ENCODE assay signal across 1 cellular context in the genomic region with DNA sequence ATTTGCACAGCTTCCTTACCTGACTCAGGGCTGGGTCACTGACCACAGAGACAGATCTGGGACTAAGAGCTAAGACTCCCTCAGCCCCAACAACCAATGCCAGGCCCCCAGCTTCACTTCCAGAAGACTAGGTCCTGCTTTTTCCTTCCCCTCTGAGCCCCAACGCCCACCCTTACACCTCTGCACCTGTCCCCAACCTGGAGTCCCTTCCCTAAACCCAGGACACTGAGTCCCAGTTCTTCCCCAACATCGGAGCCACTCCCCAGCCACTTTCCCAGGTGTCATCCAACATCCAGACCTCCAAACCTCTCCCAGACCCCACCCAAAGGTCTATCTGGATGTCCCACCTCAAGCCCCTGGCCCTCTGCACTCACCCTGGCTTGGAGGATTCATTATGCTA.
TF ChIP-seq lines count a peak whose summit lies in the region.

No MANE protein-coding gene starts in this region.

TF ChIP-seq in WTC11, 78 proteins besides CTCF, POLR2A, EP300 and RAD21 (continued from another document):
- TF ChIP-seq, protein P1, sequence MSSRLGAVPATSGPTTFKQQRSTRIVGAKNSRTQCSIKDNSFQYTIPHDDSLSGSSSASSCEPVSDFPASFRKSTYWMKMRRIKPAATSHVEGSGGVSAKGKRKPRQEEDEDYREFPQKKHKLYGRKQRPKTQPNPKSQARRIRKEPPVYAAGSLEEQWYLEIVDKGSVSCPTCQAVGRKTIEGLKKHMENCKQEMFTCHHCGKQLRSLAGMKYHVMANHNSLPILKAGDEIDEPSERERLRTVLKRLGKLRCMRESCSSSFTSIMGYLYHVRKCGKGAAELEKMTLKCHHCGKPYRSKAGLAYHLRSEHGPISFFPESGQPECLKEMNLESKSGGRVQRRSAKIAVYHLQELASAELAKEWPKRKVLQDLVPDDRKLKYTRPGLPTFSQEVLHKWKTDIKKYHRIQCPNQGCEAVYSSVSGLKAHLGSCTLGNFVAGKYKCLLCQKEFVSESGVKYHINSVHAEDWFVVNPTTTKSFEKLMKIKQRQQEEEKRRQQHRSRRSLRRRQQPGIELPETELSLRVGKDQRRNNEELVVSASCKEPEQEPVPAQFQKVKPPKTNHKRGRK (CRISPR knock-in tag; IDR thresholded peaks at IDR 0.05; ENCODE audit: borderline replicate concordance) = no peak
- TF ChIP-seq, protein P2, sequence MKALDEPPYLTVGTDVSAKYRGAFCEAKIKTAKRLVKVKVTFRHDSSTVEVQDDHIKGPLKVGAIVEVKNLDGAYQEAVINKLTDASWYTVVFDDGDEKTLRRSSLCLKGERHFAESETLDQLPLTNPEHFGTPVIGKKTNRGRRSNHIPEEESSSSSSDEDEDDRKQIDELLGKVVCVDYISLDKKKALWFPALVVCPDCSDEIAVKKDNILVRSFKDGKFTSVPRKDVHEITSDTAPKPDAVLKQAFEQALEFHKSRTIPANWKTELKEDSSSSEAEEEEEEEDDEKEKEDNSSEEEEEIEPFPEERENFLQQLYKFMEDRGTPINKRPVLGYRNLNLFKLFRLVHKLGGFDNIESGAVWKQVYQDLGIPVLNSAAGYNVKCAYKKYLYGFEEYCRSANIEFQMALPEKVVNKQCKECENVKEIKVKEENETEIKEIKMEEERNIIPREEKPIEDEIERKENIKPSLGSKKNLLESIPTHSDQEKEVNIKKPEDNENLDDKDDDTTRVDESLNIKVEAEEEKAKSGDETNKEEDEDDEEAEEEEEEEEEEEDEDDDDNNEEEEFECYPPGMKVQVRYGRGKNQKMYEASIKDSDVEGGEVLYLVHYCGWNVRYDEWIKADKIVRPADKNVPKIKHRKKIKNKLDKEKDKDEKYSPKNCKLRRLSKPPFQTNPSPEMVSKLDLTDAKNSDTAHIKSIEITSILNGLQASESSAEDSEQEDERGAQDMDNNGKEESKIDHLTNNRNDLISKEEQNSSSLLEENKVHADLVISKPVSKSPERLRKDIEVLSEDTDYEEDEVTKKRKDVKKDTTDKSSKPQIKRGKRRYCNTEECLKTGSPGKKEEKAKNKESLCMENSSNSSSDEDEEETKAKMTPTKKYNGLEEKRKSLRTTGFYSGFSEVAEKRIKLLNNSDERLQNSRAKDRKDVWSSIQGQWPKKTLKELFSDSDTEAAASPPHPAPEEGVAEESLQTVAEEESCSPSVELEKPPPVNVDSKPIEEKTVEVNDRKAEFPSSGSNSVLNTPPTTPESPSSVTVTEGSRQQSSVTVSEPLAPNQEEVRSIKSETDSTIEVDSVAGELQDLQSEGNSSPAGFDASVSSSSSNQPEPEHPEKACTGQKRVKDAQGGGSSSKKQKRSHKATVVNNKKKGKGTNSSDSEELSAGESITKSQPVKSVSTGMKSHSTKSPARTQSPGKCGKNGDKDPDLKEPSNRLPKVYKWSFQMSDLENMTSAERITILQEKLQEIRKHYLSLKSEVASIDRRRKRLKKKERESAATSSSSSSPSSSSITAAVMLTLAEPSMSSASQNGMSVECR (CRISPR knock-in tag; IDR thresholded peaks at IDR 0.05; ENCODE audit: borderline replicate concordance) = no peak
- TF ChIP-seq RELA (CRISPR knock-in tag; IDR thresholded peaks at IDR 0.05; ENCODE audit: borderline replicate concordance) = no peak
- no peak for TF ChIP-seq GABPB1 (CRISPR knock-in tag; IDR thresholded peaks at IDR 0.05)
- TF ChIP-seq ETV6 (CRISPR knock-in tag; IDR thresholded peaks at IDR 0.05) = no peak
- TF ChIP-seq KAT7 (CRISPR knock-in tag; IDR thresholded peaks at IDR 0.05; ENCODE audit: borderline replicate concordance) = no peak
- TF ChIP-seq RORB (CRISPR knock-in tag; IDR thresholded peaks at IDR 0.05) = no peak
- TF ChIP-seq ZMAT4 (CRISPR knock-in tag; IDR thresholded peaks at IDR 0.05) = no peak
